In the genomic region with DNA sequence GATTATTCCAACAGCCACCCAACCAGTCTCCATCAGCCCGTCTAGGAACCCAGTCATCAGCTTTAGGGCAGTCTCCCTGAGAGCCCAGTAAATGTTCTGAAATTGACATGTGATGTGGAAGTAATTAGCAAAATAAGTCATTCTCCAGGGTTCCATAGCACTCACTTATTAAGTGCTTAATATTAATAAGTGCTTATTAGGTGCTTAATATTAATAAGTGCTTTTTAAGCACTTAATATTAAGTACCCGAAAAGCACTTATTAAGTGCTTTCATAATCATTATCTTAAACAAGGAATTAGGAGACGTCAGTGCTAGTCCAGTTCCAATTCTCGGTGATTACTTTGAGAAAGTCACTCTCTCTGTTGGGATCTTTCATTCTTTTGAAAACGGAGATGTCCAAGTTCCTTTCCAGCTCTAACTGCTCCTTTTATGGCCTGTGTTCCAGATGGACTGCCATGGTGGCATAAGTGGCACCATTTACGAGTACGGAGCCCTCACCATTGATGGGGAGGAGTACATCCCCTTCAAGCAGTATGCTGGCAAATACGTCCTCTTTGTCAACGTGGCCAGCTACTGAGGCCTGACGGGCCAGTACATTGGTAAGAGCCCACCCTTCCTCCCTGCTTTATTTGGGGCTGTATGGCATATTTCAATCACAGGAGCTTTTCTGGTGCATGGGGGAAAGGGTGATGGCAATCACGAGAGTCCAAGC, we compare ENCODE assay signal across 21 cellular contexts. TPM values are rescaled to one million over a fixed set of nuclear protein-coding genes. Genes with fewer than 3 reads are reported as not detected.
DNase-seq lines count a peak whose midpoint lies in the region; ATAC-seq and TF ChIP-seq lines count a peak whose summit lies in the region.
"Had no signal": no experiment of that assay in that cellular context is flagged by ENCODE, and none has a peak within 500 bp of the region (broad histone marks: within the 10 kb centered on the region; RNA-seq: fewer than 3 reads in every experiment).

No MANE protein-coding gene starts in this region.

- H3K27me3 Mint-ChIP-seq in central memory CD8-positive, alpha-beta T cell = no peaks in the 10 kb centered on the region
- H3K27me3 Mint-ChIP-seq in memory B cell = no peaks in the 10 kb centered on the region
- H3K27me3 Mint-ChIP-seq: IgD-negative memory B cell had no signal

- no peaks in the 10 kb centered on the region for H3K9me3 Mint-ChIP-seq in central memory CD8-positive, alpha-beta T cell
- H3K9me3 Mint-ChIP-seq in memory B cell = no peaks in the 10 kb centered on the region
- H3K9me3 Mint-ChIP-seq: activated CD4-positive, alpha-beta T cell treated with anti-CD3 and anti-CD28 coated beads, Interleukin-2, amount 10 ng/mL, durations not matched to agents 24 days and 14 days; H9; IgD-negative memory B cell; natural killer cell had no signal

- H3K27me3 ChIP-seq in tibial artery = no peaks in the 10 kb centered on the region

- peak overlapping the region; percentile 67 to 95 for H3K4me3 ChIP-seq in tibial artery

- in situ Hi-C loops in G401 (cut with HindIII; ENCODE audit: low sequenced_read_pairs) = no loop called here

- H3K4me1 Mint-ChIP-seq in central memory CD8-positive, alpha-beta T cell = peaks cover 13% of the 10 kb centered on the region
- peaks cover 11% of the 10 kb centered on the region for H3K4me1 Mint-ChIP-seq in memory B cell

- intact Hi-C loops in tibial artery (cut with DNase I; ENCODE audit: low total_unique reads) = no loop called here

- no peaks in the 10 kb centered on the region for H3K9me3 ChIP-seq in tibial artery

- H3K27ac Mint-ChIP-seq in central memory CD8-positive, alpha-beta T cell (ENCODE audit: low read depth) = peak overlapping the region; percentile 11
- H3K27ac Mint-ChIP-seq in memory B cell = peak overlapping the region; percentile 48
- H3K27ac Mint-ChIP-seq: activated CD4-positive, alpha-beta T cell treated with anti-CD3 and anti-CD28 coated beads, Interleukin-2, amount 10 ng/mL, durations not matched to agents 24 days and 14 days; H9; IgD-negative memory B cell; natural killer cell had no signal

- POLR2A ChIA-PET in RWPE1 (lab: Yijun Ruan, JAX; ENCODE audit: low non-redundant PET) = no interaction called here

- H3K4me1 ChIP-seq in tibial artery = peaks cover 0 to 76% (median 53%) of the 10 kb centered on the region in 4 donors

- peaks cover 25 to 88% (median 53%) of the 10 kb centered on the region in 3 donors for H3K36me3 ChIP-seq in tibial artery

- peaks cover 27% of the 10 kb centered on the region for H3K36me3 Mint-ChIP-seq in central memory CD8-positive, alpha-beta T cell (ENCODE audit: insufficient read depth)
- H3K36me3 Mint-ChIP-seq in memory B cell = peaks cover 24% of the 10 kb centered on the region
- H3K36me3 Mint-ChIP-seq: natural killer cell had no signal

- no peak overlapping the region for H3K4me3 Mint-ChIP-seq in central memory CD8-positive, alpha-beta T cell
- no peak overlapping the region for H3K4me3 Mint-ChIP-seq in memory B cell
- H3K4me3 Mint-ChIP-seq: activated CD4-positive, alpha-beta T cell treated with anti-CD3 and anti-CD28 coated beads, Interleukin-2, amount 10 ng/mL, durations not matched to agents 24 days and 14 days; H9; IgD-negative memory B cell; natural killer cell had no signal

- CTCF ChIA-PET in RWPE1 (lab: Yijun Ruan, JAX) = interaction anchor here (0.6 to 2.2 kb wide), 3 partner anchors 23 to 142 kb away, joined by 3 to 11 read pairs (median 5); no protein-coding TSS in a partner anchor

- H3K27ac ChIP-seq in RWPE1 = peak overlapping the region; percentile 83; the same call in 1 of the 2 replicates
- H3K27ac ChIP-seq in tibial artery = peak overlapping the region; percentile 83 to 96
- H3K27ac ChIP-seq: HL-60 had no signal

- no peak for ATAC-seq in central memory CD8-positive, alpha-beta T cell (replicated peaks; ENCODE audit: extremely low read depth, poor library complexity, severe bottlenecking)
- ATAC-seq in memory B cell (ENCODE audit: low read depth) (no peak), HG02973 (IDR thresholded peaks at IDR 0.05; ENCODE audit: unreplicated experiment) (no peak)
- ATAC-seq: left lobe of liver, natural killer cell had no signal

- no peak for TF ChIP-seq CTCF in RWPE1 (conservative IDR thresholded peaks at IDR 0.05; ENCODE audit: low read depth)
- no peak for TF ChIP-seq CTCF in tibial artery (IDR thresholded peaks at IDR 0.05)

- DNase-seq in RWPE1 (ENCODE audit: low spot score) (no peak), memory B cell (ENCODE audit: low spot score in 2 of 2) (no peak), tibial artery (no peak), medulla oblongata (ENCODE audit: extremely low spot score) (no peak), G401 (ENCODE audit: low spot score) (no peak)
- DNase-seq in central memory CD8-positive, alpha-beta T cell (ENCODE audit: low spot score in 2 of 2) = no peak
- DNase-seq: activated CD4-positive, alpha-beta T cell treated with anti-CD3 and anti-CD28 coated beads, Interleukin-2, amount 10 ng/mL, durations not matched to agents 24 days and 14 days; activated naive CD4-positive, alpha-beta T cell treated with Interleukin-2 at 50 U/mL for 16 hours; EL; foreskin melanocyte; H9; natural killer cell; NCI-H187 treated with DMSO at 0.1 percent for 48 hours; NCI-H446 treated with DMSO at 0.1 percent for 48 hours; NK-92 treated with Interleukin-12 subunit alpha and Interleukin-12 subunit beta, amount 100 ng/mL, for 24 hours; RPMI8226; stimulated activated naive CD4-positive, alpha-beta T cell had no signal

RNA-seq across cellular contexts. Expression of gene GPX3, which starts 4.7 kb away (rescaled TPM):
- total RNA-seq in G401 (2014; rRNA removed; shearing (Covaris generic)) = 8.4 and 15.5 TPM in 2 replicates
- total RNA-seq: activated CD4-positive, alpha-beta T cell treated with anti-CD3 and anti-CD28 coated beads, Interleukin-2, amount 10 ng/mL, durations not matched to agents 24 days and 14 days had no signal

RNA-seq across cellular contexts. Expression of gene TNIP1, which starts 55.8 kb away (rescaled TPM):
- total RNA-seq in G401 (2014; rRNA removed; shearing (Covaris generic)) = 32.2 and 40.4 TPM in 2 replicates
